8 cellular contexts compared by ENCODE assay signal in genomic region chr3:128787256-128788253, GRCh38.
A peak's percentile ranks its signal among the peaks of the same experiment; 100 is the strongest.
DNase-seq lines count a peak whose midpoint lies in the region; ATAC-seq and TF ChIP-seq lines count a peak whose summit lies in the region.

No MANE protein-coding gene starts in this region.

- intact Hi-C loops in gastrocnemius medialis (cut with DNase I; ENCODE audit: low total_unique reads), result no loop called here

- peak in 3 of 5 experiments; percentile 15 to 42 (median 33) for TF ChIP-seq CTCF in gastrocnemius medialis (IDR thresholded peaks at IDR 0.05 in 4 of 5, conservative IDR thresholded peaks at IDR 0.05 in 1 of 5)

- peak; percentile 44 for ATAC-seq in HG02885 (IDR thresholded peaks at IDR 0.05; ENCODE audit: poor library complexity, unreplicated experiment)
- peak; percentile 72 for ATAC-seq in SK-N-SH treated with all-trans-retinoic acid at 6 μM for 48 hours
- peak in 1 of 2 donors; percentile 27 for ATAC-seq in gastrocnemius medialis
- ATAC-seq in HG03175 (IDR thresholded peaks at IDR 0.05; ENCODE audit: unreplicated experiment), result no peak
- no peak for ATAC-seq in HG02938 (IDR thresholded peaks at IDR 0.05; ENCODE audit: unreplicated experiment)

- peaks cover 22% of the 10 kb centered on the region for H3K4me1 ChIP-seq in effector memory CD4-positive, alpha-beta T cell (ENCODE audit: control insufficient read depth, insufficient read depth, low read length, poor library complexity, severe bottlenecking)
- peaks cover 69 to 87% of the 10 kb centered on the region in 2 donors for H3K4me1 ChIP-seq in gastrocnemius medialis

- peak overlapping the region; percentile 56 for H3K27ac ChIP-seq in effector memory CD4-positive, alpha-beta T cell (ENCODE audit: insufficient read depth, low read length, poor library complexity, severe bottlenecking)
- peak overlapping the region; percentile 80 to 99 (median 96) for H3K27ac ChIP-seq in gastrocnemius medialis

- H3K27me3 ChIP-seq in effector memory CD4-positive, alpha-beta T cell (replicated peaks; ENCODE audit: control insufficient read depth, insufficient read depth, low read length, poor library complexity, severe bottlenecking), result no peaks in the 10 kb centered on the region
- no peaks in the 10 kb centered on the region for H3K27me3 ChIP-seq in gastrocnemius medialis

- H3K36me3 ChIP-seq in effector memory CD4-positive, alpha-beta T cell (ENCODE audit: control insufficient read depth, insufficient read depth, low read length), result no peaks in the 10 kb centered on the region
- no peaks in the 10 kb centered on the region for H3K36me3 ChIP-seq in gastrocnemius medialis

- no peak for TF ChIP-seq POLR2A in gastrocnemius medialis (IDR thresholded peaks at IDR 0.05)

- H3K9me3 ChIP-seq in effector memory CD4-positive, alpha-beta T cell (ENCODE audit: control insufficient read depth, low read length), result no peaks in the 10 kb centered on the region
- no peaks in the 10 kb centered on the region for H3K9me3 ChIP-seq in gastrocnemius medialis

- no peak overlapping the region for H3K4me3 ChIP-seq in effector memory CD4-positive, alpha-beta T cell (ENCODE audit: insufficient read depth, low read depth, low read length, poor library complexity, severe bottlenecking)
- H3K4me3 ChIP-seq in gastrocnemius medialis, result no peak overlapping the region

- in situ Hi-C loops in gastrocnemius medialis (cut with MboI; ENCODE audit: low sequenced_read_pairs in 4 of 4), result loop anchor here in 1 of 4 donors (25.0 kb wide), 1 partner anchor 100 kb away; no protein-coding TSS in a partner anchor

- peak; percentile 60 for DNase-seq in ELF-1 (ENCODE audit: low read depth, low spot score)
- peak in 2 of 3 donors; percentile 8 to 32 for DNase-seq in effector memory CD4-positive, alpha-beta T cell
- DNase-seq in gastrocnemius medialis, result no peak
- no peak for DNase-seq in NOMO-1 treated with DMSO at 0.1 percent for 48 hours (lab: John Stamatoyannopoulos, UW; ENCODE audit: unreplicated experiment)

TF ChIP-seq in SK-N-SH treated with all-trans-retinoic acid at 6 μM for 48 hours, 23 proteins besides CTCF, POLR2A, EP300 and RAD21:
- TF ChIP-seq RARB (CRISPR knock-in tag; IDR thresholded peaks at IDR 0.05) (no peak), POU6F1 (CRISPR knock-in tag; IDR thresholded peaks at IDR 0.05; ENCODE audit: borderline replicate concordance, low read depth) (no peak), ZNF565 (CRISPR knock-in tag; conservative IDR thresholded peaks at IDR 0.05; ENCODE audit: low read depth) (no peak), ZNF70 (CRISPR knock-in tag; IDR thresholded peaks at IDR 0.05) (no peak), ZFP30 (CRISPR knock-in tag; IDR thresholded peaks at IDR 0.05) (no peak), ARNTL (CRISPR knock-in tag; IDR thresholded peaks at IDR 0.05; ENCODE audit: borderline replicate concordance, low read depth) (no peak), OSR1 (CRISPR knock-in tag; IDR thresholded peaks at IDR 0.05) (no peak)
- TF ChIP-seq, protein P1, sequence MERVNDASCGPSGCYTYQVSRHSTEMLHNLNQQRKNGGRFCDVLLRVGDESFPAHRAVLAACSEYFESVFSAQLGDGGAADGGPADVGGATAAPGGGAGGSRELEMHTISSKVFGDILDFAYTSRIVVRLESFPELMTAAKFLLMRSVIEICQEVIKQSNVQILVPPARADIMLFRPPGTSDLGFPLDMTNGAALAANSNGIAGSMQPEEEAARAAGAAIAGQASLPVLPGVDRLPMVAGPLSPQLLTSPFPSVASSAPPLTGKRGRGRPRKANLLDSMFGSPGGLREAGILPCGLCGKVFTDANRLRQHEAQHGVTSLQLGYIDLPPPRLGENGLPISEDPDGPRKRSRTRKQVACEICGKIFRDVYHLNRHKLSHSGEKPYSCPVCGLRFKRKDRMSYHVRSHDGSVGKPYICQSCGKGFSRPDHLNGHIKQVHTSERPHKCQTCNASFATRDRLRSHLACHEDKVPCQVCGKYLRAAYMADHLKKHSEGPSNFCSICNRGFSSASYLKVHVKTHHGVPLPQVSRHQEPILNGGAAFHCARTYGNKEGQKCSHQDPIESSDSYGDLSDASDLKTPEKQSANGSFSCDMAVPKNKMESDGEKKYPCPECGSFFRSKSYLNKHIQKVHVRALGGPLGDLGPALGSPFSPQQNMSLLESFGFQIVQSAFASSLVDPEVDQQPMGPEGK (CRISPR knock-in tag; IDR thresholded peaks at IDR 0.05; ENCODE audit: borderline replicate concordance), result no peak
- TF ChIP-seq, protein P2, sequence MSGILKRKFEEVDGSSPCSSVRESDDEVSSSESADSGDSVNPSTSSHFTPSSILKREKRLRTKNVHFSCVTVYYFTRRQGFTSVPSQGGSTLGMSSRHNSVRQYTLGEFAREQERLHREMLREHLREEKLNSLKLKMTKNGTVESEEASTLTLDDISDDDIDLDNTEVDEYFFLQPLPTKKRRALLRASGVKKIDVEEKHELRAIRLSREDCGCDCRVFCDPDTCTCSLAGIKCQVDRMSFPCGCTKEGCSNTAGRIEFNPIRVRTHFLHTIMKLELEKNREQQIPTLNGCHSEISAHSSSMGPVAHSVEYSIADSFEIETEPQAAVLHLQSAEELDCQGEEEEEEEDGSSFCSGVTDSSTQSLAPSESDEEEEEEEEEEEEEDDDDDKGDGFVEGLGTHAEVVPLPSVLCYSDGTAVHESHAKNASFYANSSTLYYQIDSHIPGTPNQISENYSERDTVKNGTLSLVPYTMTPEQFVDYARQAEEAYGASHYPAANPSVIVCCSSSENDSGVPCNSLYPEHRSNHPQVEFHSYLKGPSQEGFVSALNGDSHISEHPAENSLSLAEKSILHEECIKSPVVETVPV (CRISPR knock-in tag; IDR thresholded peaks at IDR 0.05), result no peak

Comparison
In these comparisons a context has a peak if more than half of its experiments do, and no peak if none do; other contexts are left out.
1. DNase-seq: peak in ELF-1 (single experiment) and effector memory CD4-positive, alpha-beta T cell (2 of 3); none in gastrocnemius medialis (0 of 2) and NOMO-1 treated with DMSO at 0.1 percent for 48 hours (single experiment).
2. ATAC-seq: peak in HG02885 (single experiment) and SK-N-SH treated with all-trans-retinoic acid at 6 μM for 48 hours (single experiment); none in HG03175 (single experiment) and HG02938 (single experiment).